10 cellular contexts compared by ENCODE assay signal in genomic region chr2:9311488-9311887, GRCh38.
DNase-seq lines count a peak whose midpoint lies in the region; ATAC-seq and TF ChIP-seq lines count a peak whose summit lies in the region.
"Had no signal": no experiment of that assay in that cellular context is flagged by ENCODE, and none has a peak within 500 bp of the region (broad histone marks: within the 10 kb centered on the region; RNA-seq: fewer than 3 reads in every experiment).

No MANE protein-coding gene starts in this region.

- CTCF ChIA-PET in activated naive CD4-positive, alpha-beta T cell treated with anti-CD3 and anti-CD28 coated beads for 36 hours (lab: Charles Lee) = no interaction called here

- H3K27me3 Mint-ChIP-seq in activated naive CD4-positive, alpha-beta T cell treated with anti-CD3 and anti-CD28 coated beads for 36 hours (ENCODE audit: low read depth) = no peaks in the 10 kb centered on the region
- H3K27me3 Mint-ChIP-seq: naive B cell had no signal

- in situ Hi-C loops in transverse colon (cut with MboI; ENCODE audit: low pct_ligation_motif_present in 1 of 4, low pct_unique_long_range_greater_than_20kb in 1 of 4, low sequenced_read_pairs in 3 of 4) = no loop called here

- H3K36me3 ChIP-seq in lung (ENCODE audit: control insufficient read depth in 2 of 2, insufficient read depth in 2 of 2, low read length in 2 of 2) = no peaks in the 10 kb centered on the region
- H3K36me3 ChIP-seq in transverse colon = no peaks in the 10 kb centered on the region

- no peaks in the 10 kb centered on the region for H3K36me3 Mint-ChIP-seq in activated naive CD4-positive, alpha-beta T cell treated with anti-CD3 and anti-CD28 coated beads for 36 hours (ENCODE audit: low read depth)
- H3K36me3 Mint-ChIP-seq: naive B cell had no signal

- DNase-seq in NCI-H2227 (lab: John Stamatoyannopoulos, UW; ENCODE audit: unreplicated experiment) (peak; percentile 12), dedifferentiated amniotic fluid mesenchymal stem cell (ENCODE audit: extremely low spot score) (peak; percentile 92), lung (ENCODE audit: low spot score) (no peak), transverse colon (peak; percentile 29), T-helper 1 cell (no peak)
- no peak for DNase-seq in activated naive CD4-positive, alpha-beta T cell treated with anti-CD3 and anti-CD28 coated beads for 36 hours
- DNase-seq in central memory CD4-positive, alpha-beta T cell = no peak
- DNase-seq: naive B cell, NCI-H1105 had no signal

- H3K4me3 ChIP-seq in lung (no peak overlapping the region), transverse colon (no peak overlapping the region)

- TF ChIP-seq CTCF in lung (IDR thresholded peaks at IDR 0.05; ENCODE audit: control extremely low read depth, extremely low read depth) = no peak
- no peak for TF ChIP-seq CTCF in transverse colon (IDR thresholded peaks at IDR 0.05)

- no peak for TF ChIP-seq POLR2A in transverse colon (IDR thresholded peaks at IDR 0.05)

- ATAC-seq in lung (ENCODE audit: insufficient read depth, low FRiP score) (no peak), GM21619 (IDR thresholded peaks at IDR 0.05; ENCODE audit: unreplicated experiment) (no peak)

- no peaks in the 10 kb centered on the region for H3K9me3 Mint-ChIP-seq in activated naive CD4-positive, alpha-beta T cell treated with anti-CD3 and anti-CD28 coated beads for 36 hours
- H3K9me3 Mint-ChIP-seq: naive B cell had no signal

- no peaks in the 10 kb centered on the region for H3K9me3 ChIP-seq in lung (ENCODE audit: control insufficient read depth in 2 of 2, insufficient read depth in 1 of 2, low read length in 1 of 2)
- no peaks in the 10 kb centered on the region for H3K9me3 ChIP-seq in transverse colon

- no peak for TF ChIP-seq EP300 in transverse colon (IDR thresholded peaks at IDR 0.05; ENCODE audit: low read depth)

- no peaks in the 10 kb centered on the region for H3K4me1 Mint-ChIP-seq in activated naive CD4-positive, alpha-beta T cell treated with anti-CD3 and anti-CD28 coated beads for 36 hours (ENCODE audit: low read depth)

- intact Hi-C loops in transverse colon (cut with DNase I; ENCODE audit: low total_unique reads) = no loop called here
- intact Hi-C loops in activated naive CD4-positive, alpha-beta T cell treated with anti-CD3 and anti-CD28 coated beads for 36 hours (cut with micrococcal nuclease) = no loop called here

- H3K4me3 Mint-ChIP-seq in activated naive CD4-positive, alpha-beta T cell treated with anti-CD3 and anti-CD28 coated beads for 36 hours = no peak overlapping the region
- H3K4me3 Mint-ChIP-seq: naive B cell had no signal

- H3K27me3 ChIP-seq in lung (ENCODE audit: control insufficient read depth, insufficient read depth) = no peaks in the 10 kb centered on the region
- H3K27me3 ChIP-seq in transverse colon = no peaks in the 10 kb centered on the region

- 68 to 73% methylated on average over 12 of the region's 12 CpGs for WGBS in lung, 2 donors
- 64% methylated on average over 12 of the region's 12 CpGs; no CpG with 5 or more reads in 1 of the 2 donors for WGBS in transverse colon (ENCODE audit: low coverage in 1 of 2), 2 donors

- peak overlapping the region; percentile 63 to 90 for H3K27ac ChIP-seq in lung (ENCODE audit: low read depth in 1 of 2, low read length in 1 of 2)
- peak overlapping the region; percentile 70 to 84 (median 79) for H3K27ac ChIP-seq in transverse colon

- H3K4me1 ChIP-seq in lung (ENCODE audit: control insufficient read depth in 2 of 2, insufficient read depth in 2 of 2, low read length in 2 of 2) (peaks cover 6 to 13% of the 10 kb centered on the region in 2 donors), transverse colon (peaks cover 16 to 34% (median 24%) of the 10 kb centered on the region in 4 donors)

- no peak overlapping the region for H3K27ac Mint-ChIP-seq in activated naive CD4-positive, alpha-beta T cell treated with anti-CD3 and anti-CD28 coated beads for 36 hours
- H3K27ac Mint-ChIP-seq: naive B cell had no signal

Comparison
In these comparisons a context has a peak if more than half of its experiments do, and no peak if none do; other contexts are left out.
1. DNase-seq: peak in NCI-H2227 (single experiment), dedifferentiated amniotic fluid mesenchymal stem cell (single experiment) and transverse colon (single experiment); none in lung (single experiment), activated naive CD4-positive, alpha-beta T cell treated with anti-CD3 and anti-CD28 coated beads for 36 hours (single experiment), T-helper 1 cell (0 of 5) and central memory CD4-positive, alpha-beta T cell (single experiment).